ENCODE assay signal across 1 cellular context in genomic region chr19:45396389-45397260, GRCh38.
TF ChIP-seq lines count a peak whose summit lies in the region.

No MANE protein-coding gene starts in this region.

TF ChIP-seq in WTC11, 78 proteins besides CTCF, POLR2A, EP300 and RAD21:
- TF ChIP-seq HMGXB4 (CRISPR knock-in tag; IDR thresholded peaks at IDR 0.05) (no peak; the same call in 1 of the 2 replicates), ZNF396 (CRISPR knock-in tag; IDR thresholded peaks at IDR 0.05; ENCODE audit: borderline replicate concordance) (no peak), NFATC4 (CRISPR knock-in tag; IDR thresholded peaks at IDR 0.05) (no peak), E2F4 (CRISPR knock-in tag; IDR thresholded peaks at IDR 0.05; ENCODE audit: borderline replicate concordance, low read depth) (peak; percentile 43; the same call in 1 of the 2 replicates), MYBL2 (CRISPR knock-in tag; IDR thresholded peaks at IDR 0.05) (no peak), CREM (CRISPR knock-in tag; IDR thresholded peaks at IDR 0.05) (no peak), TEAD4 (CRISPR knock-in tag; IDR thresholded peaks at IDR 0.05) (no peak), FOXP4 (CRISPR knock-in tag; IDR thresholded peaks at IDR 0.05) (no peak)
